In the genomic region with DNA sequence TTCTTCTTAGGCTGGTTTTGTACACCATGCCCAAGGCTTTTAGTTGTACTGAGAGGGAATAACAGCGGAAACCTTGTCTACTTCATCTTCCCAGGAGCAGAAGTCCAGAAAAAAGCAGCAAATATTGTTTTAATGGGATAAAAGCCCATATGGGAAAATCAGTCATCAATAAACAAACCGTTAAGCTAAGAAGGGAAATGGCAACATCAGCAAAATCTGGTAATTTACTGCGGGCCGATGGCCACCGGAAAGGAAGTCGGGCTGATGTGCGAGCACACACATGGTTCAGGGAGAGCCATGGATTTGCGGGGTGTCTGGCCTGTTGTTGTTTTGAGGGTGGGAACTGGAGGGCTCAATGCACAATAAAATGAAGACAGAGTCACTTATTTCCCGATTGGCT, we compare ENCODE assay signal across 3 cellular contexts.
TF ChIP-seq lines count a peak whose summit lies in the region.

No MANE protein-coding gene starts in this region.

TF ChIP-seq in HepG2, 621 proteins besides CTCF, POLR2A, EP300 and RAD21:
- TF ChIP-seq MED1 (CRISPR knock-in tag; IDR thresholded peaks at IDR 0.05), result no peak
- peak; percentile 92 to 94 for TF ChIP-seq MAFK (conservative IDR thresholded peaks at IDR 0.05 in 1 of 2, IDR thresholded peaks at IDR 0.05 in 1 of 2; ENCODE audit: low read length in 2 of 2)
- no peak for TF ChIP-seq SALL1 (CRISPR knock-in tag; IDR thresholded peaks at IDR 0.05)
- TF ChIP-seq SMYD3 (CRISPR knock-in tag; IDR thresholded peaks at IDR 0.05), result no peak
- peak; percentile 92 for TF ChIP-seq MAFF (IDR thresholded peaks at IDR 0.05; ENCODE audit: low read depth, low read length)

TF ChIP-seq in GM23338, 12 proteins besides CTCF, POLR2A, EP300 and RAD21 (continues in another document):
- TF ChIP-seq NANOG (IDR thresholded peaks at IDR 0.05; ENCODE audit: borderline replicate concordance) (no peak), JUNB (IDR thresholded peaks at IDR 0.05; ENCODE audit: unreplicated experiment) (no peak), POLR2AphosphoS5 (IDR thresholded peaks at IDR 0.05; ENCODE audit: low read depth) (no peak), STAT1 (IDR thresholded peaks at IDR 0.05; ENCODE audit: unreplicated experiment) (no peak), ZNF114 (CRISPR knock-in tag; IDR thresholded peaks at IDR 0.05) (no peak), EZH2 (IDR thresholded peaks at IDR 0.05; ENCODE audit: low read depth, unreplicated experiment) (no peak), EZH2phosphoT487 (IDR thresholded peaks at IDR 0.05; ENCODE audit: unreplicated experiment) (no peak), ZNF331 (CRISPR knock-in tag; IDR thresholded peaks at IDR 0.05; ENCODE audit: low read depth) (no peak)
- TF ChIP-seq, protein P1, sequence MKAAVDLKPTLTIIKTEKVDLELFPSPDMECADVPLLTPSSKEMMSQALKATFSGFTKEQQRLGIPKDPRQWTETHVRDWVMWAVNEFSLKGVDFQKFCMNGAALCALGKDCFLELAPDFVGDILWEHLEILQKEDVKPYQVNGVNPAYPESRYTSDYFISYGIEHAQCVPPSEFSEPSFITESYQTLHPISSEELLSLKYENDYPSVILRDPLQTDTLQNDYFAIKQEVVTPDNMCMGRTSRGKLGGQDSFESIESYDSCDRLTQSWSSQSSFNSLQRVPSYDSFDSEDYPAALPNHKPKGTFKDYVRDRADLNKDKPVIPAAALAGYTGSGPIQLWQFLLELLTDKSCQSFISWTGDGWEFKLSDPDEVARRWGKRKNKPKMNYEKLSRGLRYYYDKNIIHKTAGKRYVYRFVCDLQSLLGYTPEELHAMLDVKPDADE (IDR thresholded peaks at IDR 0.05), result no peak
- TF ChIP-seq, protein P2, sequence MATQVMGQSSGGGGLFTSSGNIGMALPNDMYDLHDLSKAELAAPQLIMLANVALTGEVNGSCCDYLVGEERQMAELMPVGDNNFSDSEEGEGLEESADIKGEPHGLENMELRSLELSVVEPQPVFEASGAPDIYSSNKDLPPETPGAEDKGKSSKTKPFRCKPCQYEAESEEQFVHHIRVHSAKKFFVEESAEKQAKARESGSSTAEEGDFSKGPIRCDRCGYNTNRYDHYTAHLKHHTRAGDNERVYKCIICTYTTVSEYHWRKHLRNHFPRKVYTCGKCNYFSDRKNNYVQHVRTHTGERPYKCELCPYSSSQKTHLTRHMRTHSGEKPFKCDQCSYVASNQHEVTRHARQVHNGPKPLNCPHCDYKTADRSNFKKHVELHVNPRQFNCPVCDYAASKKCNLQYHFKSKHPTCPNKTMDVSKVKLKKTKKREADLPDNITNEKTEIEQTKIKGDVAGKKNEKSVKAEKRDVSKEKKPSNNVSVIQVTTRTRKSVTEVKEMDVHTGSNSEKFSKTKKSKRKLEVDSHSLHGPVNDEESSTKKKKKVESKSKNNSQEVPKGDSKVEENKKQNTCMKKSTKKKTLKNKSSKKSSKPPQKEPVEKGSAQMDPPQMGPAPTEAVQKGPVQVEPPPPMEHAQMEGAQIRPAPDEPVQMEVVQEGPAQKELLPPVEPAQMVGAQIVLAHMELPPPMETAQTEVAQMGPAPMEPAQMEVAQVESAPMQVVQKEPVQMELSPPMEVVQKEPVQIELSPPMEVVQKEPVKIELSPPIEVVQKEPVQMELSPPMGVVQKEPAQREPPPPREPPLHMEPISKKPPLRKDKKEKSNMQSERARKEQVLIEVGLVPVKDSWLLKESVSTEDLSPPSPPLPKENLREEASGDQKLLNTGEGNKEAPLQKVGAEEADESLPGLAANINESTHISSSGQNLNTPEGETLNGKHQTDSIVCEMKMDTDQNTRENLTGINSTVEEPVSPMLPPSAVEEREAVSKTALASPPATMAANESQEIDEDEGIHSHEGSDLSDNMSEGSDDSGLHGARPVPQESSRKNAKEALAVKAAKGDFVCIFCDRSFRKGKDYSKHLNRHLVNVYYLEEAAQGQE (IDR thresholded peaks at IDR 0.05; ENCODE audit: unreplicated experiment), result no peak

TF ChIP-seq in K562, 482 proteins besides CTCF, POLR2A, EP300 and RAD21:
- TF ChIP-seq C11orf30 (IDR thresholded peaks at IDR 0.05; ENCODE audit: low read depth) (peak; percentile 64), CREBBP (IDR thresholded peaks at IDR 0.05; ENCODE audit: low read depth, low read length) (no peak), SRSF3 (IDR thresholded peaks at IDR 0.05; ENCODE audit: insufficient read depth, low read length) (no peak), ZNF696 (CRISPR knock-in tag; conservative IDR thresholded peaks at IDR 0.05) (no peak), SAFB (IDR thresholded peaks at IDR 0.05; ENCODE audit: borderline replicate concordance, low read depth, low read length) (no peak), PTRF (tag; IDR thresholded peaks at IDR 0.05) (no peak), MAFG (tag; conservative IDR thresholded peaks at IDR 0.05) (peak; percentile 52; the same call in 1 of the 2 replicates), TCFL5 (CRISPR knock-in tag; conservative IDR thresholded peaks at IDR 0.05) (no peak), ZNF23 (CRISPR knock-in tag; IDR thresholded peaks at IDR 0.05) (no peak), SIN3B (IDR thresholded peaks at IDR 0.05; ENCODE audit: low read depth) (no peak), MAFF (IDR thresholded peaks at IDR 0.05; ENCODE audit: low read length) (peak; percentile 37; the same call in 1 of the 2 replicates), TBL1XR1 (IDR thresholded peaks at IDR 0.05; ENCODE audit: low read length in 2 of 2) (no peak), PCBP2 (IDR thresholded peaks at IDR 0.05; ENCODE audit: low read depth, low read length, poor library complexity, severe bottlenecking) (no peak), PTTG1 (tag; IDR thresholded peaks at IDR 0.05; ENCODE audit: low read depth) (no peak), PCBP1 (IDR thresholded peaks at IDR 0.05; ENCODE audit: low read depth, low read length, poor library complexity, severe bottlenecking) (no peak), MAZ (CRISPR knock-in tag; conservative IDR thresholded peaks at IDR 0.05 in 1 of 2, IDR thresholded peaks at IDR 0.05 in 1 of 2) (no peak), ZNF316 (IDR thresholded peaks at IDR 0.05) (peak; percentile 73)
- TF ChIP-seq, protein P3, sequence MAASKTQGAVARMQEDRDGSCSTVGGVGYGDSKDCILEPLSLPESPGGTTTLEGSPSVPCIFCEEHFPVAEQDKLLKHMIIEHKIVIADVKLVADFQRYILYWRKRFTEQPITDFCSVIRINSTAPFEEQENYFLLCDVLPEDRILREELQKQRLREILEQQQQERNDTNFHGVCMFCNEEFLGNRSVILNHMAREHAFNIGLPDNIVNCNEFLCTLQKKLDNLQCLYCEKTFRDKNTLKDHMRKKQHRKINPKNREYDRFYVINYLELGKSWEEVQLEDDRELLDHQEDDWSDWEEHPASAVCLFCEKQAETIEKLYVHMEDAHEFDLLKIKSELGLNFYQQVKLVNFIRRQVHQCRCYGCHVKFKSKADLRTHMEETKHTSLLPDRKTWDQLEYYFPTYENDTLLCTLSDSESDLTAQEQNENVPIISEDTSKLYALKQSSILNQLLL (CRISPR knock-in tag; IDR thresholded peaks at IDR 0.05; ENCODE audit: borderline replicate concordance), result no peak
- TF ChIP-seq, protein P4, sequence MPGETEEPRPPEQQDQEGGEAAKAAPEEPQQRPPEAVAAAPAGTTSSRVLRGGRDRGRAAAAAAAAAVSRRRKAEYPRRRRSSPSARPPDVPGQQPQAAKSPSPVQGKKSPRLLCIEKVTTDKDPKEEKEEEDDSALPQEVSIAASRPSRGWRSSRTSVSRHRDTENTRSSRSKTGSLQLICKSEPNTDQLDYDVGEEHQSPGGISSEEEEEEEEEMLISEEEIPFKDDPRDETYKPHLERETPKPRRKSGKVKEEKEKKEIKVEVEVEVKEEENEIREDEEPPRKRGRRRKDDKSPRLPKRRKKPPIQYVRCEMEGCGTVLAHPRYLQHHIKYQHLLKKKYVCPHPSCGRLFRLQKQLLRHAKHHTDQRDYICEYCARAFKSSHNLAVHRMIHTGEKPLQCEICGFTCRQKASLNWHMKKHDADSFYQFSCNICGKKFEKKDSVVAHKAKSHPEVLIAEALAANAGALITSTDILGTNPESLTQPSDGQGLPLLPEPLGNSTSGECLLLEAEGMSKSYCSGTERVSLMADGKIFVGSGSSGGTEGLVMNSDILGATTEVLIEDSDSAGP (CRISPR knock-in tag; IDR thresholded peaks at IDR 0.05), result no peak
- TF ChIP-seq, protein P5, sequence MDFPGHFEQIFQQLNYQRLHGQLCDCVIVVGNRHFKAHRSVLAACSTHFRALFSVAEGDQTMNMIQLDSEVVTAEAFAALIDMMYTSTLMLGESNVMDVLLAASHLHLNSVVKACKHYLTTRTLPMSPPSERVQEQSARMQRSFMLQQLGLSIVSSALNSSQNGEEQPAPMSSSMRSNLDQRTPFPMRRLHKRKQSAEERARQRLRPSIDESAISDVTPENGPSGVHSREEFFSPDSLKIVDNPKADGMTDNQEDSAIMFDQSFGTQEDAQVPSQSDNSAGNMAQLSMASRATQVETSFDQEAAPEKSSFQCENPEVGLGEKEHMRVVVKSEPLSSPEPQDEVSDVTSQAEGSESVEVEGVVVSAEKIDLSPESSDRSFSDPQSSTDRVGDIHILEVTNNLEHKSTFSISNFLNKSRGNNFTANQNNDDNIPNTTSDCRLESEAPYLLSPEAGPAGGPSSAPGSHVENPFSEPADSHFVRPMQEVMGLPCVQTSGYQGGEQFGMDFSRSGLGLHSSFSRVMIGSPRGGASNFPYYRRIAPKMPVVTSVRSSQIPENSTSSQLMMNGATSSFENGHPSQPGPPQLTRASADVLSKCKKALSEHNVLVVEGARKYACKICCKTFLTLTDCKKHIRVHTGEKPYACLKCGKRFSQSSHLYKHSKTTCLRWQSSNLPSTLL (IDR thresholded peaks at IDR 0.05), result no peak
- TF ChIP-seq, protein P6, sequence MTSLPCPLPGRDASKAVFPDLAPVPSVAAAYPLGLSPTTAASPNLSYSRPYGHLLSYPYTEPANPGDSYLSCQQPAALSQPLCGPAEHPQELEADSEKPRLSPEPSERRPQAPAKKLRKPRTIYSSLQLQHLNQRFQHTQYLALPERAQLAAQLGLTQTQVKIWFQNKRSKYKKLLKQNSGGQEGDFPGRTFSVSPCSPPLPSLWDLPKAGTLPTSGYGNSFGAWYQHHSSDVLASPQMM (CRISPR knock-in tag; IDR thresholded peaks at IDR 0.05), result no peak
